In genomic region chr17:47239663-47240374, GRCh38 we compare ENCODE assay signal across 1 cellular context.
TF ChIP-seq lines count a peak whose summit lies in the region.

No MANE protein-coding gene starts in this region.

TF ChIP-seq in K562, 482 proteins besides CTCF, POLR2A, EP300 and RAD21 (continued from another document and continues in another):
- TF ChIP-seq MYNN (IDR thresholded peaks at IDR 0.05) (0 out of 2 replicates have a peak, but pooled peaks have one; percentile 50), MYNN (CRISPR knock-in tag; IDR thresholded peaks at IDR 0.05) (no peak), ZBTB8A (IDR thresholded peaks at IDR 0.05; ENCODE audit: partially characterized antibody) (no peak), ZNF766 (CRISPR knock-in tag; conservative IDR thresholded peaks at IDR 0.05) (no peak; the same call in 1 of the 2 replicates), KAT8 (IDR thresholded peaks at IDR 0.05; ENCODE audit: low read depth) (no peak), MLX (CRISPR knock-in tag; conservative IDR thresholded peaks at IDR 0.05) (no peak), ZNF408 (CRISPR knock-in tag; IDR thresholded peaks at IDR 0.05; ENCODE audit: low read depth) (no peak), PHF21A (IDR thresholded peaks at IDR 0.05; ENCODE audit: borderline replicate concordance, low read depth) (no peak), SMC3 (conservative IDR thresholded peaks at IDR 0.05; ENCODE audit: insufficient read depth, low read depth, low read length) (no peak), SMARCA4 (IDR thresholded peaks at IDR 0.05) (peak; percentile 72), SMAD4 (CRISPR knock-in tag; conservative IDR thresholded peaks at IDR 0.05) (peak; percentile 90), ZNF277 (CRISPR knock-in tag; IDR thresholded peaks at IDR 0.05; ENCODE audit: borderline replicate concordance) (no peak), SRSF7 (optimal IDR thresholded peaks at IDR 0.05; ENCODE audit: low read depth, low read length) (no peak), TFE3 (CRISPR knock-in tag; IDR thresholded peaks at IDR 0.05) (no peak), POLR2B (IDR thresholded peaks at IDR 0.05; ENCODE audit: low read depth, partially characterized antibody) (no peak), CBX5 (IDR thresholded peaks at IDR 0.05; ENCODE audit: borderline replicate concordance, low read depth) (no peak), ZNF239 (CRISPR knock-in tag; IDR thresholded peaks at IDR 0.05) (no peak), ARID3A (IDR thresholded peaks at IDR 0.05; ENCODE audit: borderline replicate concordance, low read depth, low read length) (no peak), BCL6 (CRISPR knock-in tag; IDR thresholded peaks at IDR 0.05) (no peak), MIER1 (IDR thresholded peaks at IDR 0.05; ENCODE audit: low read depth) (no peak), NFE2 (IDR thresholded peaks at IDR 0.05; ENCODE audit: low read depth) (0 out of 2 replicates have a peak, but pooled peaks have one; percentile 1), DMBX1 (CRISPR knock-in tag; IDR thresholded peaks at IDR 0.05; ENCODE audit: borderline replicate concordance) (peak; percentile 81; the same call in 1 of the 2 replicates), ESRRA (IDR thresholded peaks at IDR 0.05; ENCODE audit: borderline replicate concordance, low read depth) (no peak), MYBL2 (IDR thresholded peaks at IDR 0.05; ENCODE audit: low read depth) (no peak), MYBL2 (CRISPR knock-in tag; IDR thresholded peaks at IDR 0.05; ENCODE audit: borderline replicate concordance) (no peak), GABPB1 (CRISPR knock-in tag; IDR thresholded peaks at IDR 0.05) (peak; percentile 72), MYC (IDR thresholded peaks at IDR 0.05; ENCODE audit: low read depth, low read length) (no peak; the same call in 1 of the 2 replicates), MYC (CRISPR knock-in tag; IDR thresholded peaks at IDR 0.05; ENCODE audit: borderline replicate concordance, low read depth) (no peak), UBTF (IDR thresholded peaks at IDR 0.05; ENCODE audit: borderline replicate concordance in 1 of 2, low read depth in 2 of 2, low read length in 2 of 2) (no peak), PCBP1 (IDR thresholded peaks at IDR 0.05; ENCODE audit: low read depth, low read length, poor library complexity, severe bottlenecking) (no peak)
- TF ChIP-seq, protein P1, sequence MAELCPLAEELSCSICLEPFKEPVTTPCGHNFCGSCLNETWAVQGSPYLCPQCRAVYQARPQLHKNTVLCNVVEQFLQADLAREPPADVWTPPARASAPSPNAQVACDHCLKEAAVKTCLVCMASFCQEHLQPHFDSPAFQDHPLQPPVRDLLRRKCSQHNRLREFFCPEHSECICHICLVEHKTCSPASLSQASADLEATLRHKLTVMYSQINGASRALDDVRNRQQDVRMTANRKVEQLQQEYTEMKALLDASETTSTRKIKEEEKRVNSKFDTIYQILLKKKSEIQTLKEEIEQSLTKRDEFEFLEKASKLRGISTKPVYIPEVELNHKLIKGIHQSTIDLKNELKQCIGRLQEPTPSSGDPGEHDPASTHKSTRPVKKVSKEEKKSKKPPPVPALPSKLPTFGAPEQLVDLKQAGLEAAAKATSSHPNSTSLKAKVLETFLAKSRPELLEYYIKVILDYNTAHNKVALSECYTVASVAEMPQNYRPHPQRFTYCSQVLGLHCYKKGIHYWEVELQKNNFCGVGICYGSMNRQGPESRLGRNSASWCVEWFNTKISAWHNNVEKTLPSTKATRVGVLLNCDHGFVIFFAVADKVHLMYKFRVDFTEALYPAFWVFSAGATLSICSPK (IDR thresholded peaks at IDR 0.05; ENCODE audit: borderline replicate concordance), result no peak
- TF ChIP-seq, protein P2, sequence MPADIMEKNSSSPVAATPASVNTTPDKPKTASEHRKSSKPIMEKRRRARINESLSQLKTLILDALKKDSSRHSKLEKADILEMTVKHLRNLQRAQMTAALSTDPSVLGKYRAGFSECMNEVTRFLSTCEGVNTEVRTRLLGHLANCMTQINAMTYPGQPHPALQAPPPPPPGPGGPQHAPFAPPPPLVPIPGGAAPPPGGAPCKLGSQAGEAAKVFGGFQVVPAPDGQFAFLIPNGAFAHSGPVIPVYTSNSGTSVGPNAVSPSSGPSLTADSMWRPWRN (IDR thresholded peaks at IDR 0.05; ENCODE audit: low read depth), result no peak
- TF ChIP-seq, protein P3, sequence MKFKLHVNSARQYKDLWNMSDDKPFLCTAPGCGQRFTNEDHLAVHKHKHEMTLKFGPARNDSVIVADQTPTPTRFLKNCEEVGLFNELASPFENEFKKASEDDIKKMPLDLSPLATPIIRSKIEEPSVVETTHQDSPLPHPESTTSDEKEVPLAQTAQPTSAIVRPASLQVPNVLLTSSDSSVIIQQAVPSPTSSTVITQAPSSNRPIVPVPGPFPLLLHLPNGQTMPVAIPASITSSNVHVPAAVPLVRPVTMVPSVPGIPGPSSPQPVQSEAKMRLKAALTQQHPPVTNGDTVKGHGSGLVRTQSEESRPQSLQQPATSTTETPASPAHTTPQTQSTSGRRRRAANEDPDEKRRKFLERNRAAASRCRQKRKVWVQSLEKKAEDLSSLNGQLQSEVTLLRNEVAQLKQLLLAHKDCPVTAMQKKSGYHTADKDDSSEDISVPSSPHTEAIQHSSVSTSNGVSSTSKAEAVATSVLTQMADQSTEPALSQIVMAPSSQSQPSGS (CRISPR knock-in tag; IDR thresholded peaks at IDR 0.05), result no peak
- TF ChIP-seq, protein P4, sequence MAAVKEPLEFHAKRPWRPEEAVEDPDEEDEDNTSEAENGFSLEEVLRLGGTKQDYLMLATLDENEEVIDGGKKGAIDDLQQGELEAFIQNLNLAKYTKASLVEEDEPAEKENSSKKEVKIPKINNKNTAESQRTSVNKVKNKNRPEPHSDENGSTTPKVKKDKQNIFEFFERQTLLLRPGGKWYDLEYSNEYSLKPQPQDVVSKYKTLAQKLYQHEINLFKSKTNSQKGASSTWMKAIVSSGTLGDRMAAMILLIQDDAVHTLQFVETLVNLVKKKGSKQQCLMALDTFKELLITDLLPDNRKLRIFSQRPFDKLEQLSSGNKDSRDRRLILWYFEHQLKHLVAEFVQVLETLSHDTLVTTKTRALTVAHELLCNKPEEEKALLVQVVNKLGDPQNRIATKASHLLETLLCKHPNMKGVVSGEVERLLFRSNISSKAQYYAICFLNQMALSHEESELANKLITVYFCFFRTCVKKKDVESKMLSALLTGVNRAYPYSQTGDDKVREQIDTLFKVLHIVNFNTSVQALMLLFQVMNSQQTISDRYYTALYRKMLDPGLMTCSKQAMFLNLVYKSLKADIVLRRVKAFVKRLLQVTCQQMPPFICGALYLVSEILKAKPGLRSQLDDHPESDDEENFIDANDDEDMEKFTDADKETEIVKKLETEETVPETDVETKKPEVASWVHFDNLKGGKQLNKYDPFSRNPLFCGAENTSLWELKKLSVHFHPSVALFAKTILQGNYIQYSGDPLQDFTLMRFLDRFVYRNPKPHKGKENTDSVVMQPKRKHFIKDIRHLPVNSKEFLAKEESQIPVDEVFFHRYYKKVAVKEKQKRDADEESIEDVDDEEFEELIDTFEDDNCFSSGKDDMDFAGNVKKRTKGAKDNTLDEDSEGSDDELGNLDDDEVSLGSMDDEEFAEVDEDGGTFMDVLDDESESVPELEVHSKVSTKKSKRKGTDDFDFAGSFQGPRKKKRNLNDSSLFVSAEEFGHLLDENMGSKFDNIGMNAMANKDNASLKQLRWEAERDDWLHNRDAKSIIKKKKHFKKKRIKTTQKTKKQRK (IDR thresholded peaks at IDR 0.05; ENCODE audit: borderline replicate concordance, low read depth, low read length), result no peak
- TF ChIP-seq, protein P5, sequence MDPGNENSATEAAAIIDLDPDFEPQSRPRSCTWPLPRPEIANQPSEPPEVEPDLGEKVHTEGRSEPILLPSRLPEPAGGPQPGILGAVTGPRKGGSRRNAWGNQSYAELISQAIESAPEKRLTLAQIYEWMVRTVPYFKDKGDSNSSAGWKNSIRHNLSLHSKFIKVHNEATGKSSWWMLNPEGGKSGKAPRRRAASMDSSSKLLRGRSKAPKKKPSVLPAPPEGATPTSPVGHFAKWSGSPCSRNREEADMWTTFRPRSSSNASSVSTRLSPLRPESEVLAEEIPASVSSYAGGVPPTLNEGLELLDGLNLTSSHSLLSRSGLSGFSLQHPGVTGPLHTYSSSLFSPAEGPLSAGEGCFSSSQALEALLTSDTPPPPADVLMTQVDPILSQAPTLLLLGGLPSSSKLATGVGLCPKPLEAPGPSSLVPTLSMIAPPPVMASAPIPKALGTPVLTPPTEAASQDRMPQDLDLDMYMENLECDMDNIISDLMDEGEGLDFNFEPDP (CRISPR knock-in tag; IDR thresholded peaks at IDR 0.05), result no peak
- TF ChIP-seq, protein P6, sequence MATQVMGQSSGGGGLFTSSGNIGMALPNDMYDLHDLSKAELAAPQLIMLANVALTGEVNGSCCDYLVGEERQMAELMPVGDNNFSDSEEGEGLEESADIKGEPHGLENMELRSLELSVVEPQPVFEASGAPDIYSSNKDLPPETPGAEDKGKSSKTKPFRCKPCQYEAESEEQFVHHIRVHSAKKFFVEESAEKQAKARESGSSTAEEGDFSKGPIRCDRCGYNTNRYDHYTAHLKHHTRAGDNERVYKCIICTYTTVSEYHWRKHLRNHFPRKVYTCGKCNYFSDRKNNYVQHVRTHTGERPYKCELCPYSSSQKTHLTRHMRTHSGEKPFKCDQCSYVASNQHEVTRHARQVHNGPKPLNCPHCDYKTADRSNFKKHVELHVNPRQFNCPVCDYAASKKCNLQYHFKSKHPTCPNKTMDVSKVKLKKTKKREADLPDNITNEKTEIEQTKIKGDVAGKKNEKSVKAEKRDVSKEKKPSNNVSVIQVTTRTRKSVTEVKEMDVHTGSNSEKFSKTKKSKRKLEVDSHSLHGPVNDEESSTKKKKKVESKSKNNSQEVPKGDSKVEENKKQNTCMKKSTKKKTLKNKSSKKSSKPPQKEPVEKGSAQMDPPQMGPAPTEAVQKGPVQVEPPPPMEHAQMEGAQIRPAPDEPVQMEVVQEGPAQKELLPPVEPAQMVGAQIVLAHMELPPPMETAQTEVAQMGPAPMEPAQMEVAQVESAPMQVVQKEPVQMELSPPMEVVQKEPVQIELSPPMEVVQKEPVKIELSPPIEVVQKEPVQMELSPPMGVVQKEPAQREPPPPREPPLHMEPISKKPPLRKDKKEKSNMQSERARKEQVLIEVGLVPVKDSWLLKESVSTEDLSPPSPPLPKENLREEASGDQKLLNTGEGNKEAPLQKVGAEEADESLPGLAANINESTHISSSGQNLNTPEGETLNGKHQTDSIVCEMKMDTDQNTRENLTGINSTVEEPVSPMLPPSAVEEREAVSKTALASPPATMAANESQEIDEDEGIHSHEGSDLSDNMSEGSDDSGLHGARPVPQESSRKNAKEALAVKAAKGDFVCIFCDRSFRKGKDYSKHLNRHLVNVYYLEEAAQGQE (CRISPR knock-in tag; IDR thresholded peaks at IDR 0.05; ENCODE audit: low read depth), result no peak
